Comparison of ENCODE assay signal across 8 cellular contexts in the genomic region with DNA sequence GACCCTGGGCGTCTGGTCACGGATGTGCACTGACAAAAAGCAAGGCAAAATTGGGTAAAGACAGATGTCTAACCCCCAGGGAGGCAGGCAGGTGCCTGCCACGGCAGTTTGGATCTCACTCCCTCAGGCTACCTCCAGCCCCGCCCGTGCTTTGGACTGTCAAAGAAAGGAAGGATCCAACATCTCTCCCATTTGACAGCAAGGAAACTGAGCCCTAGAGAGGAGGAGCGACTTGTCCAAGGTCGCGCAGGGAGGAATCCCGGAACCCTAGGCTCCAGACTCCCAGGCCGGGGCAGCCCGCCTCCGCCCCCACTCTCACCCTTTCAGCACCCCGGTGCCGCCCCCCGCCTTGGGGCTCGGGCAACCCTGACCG. TPM values are rescaled to one million over a fixed set of nuclear protein-coding genes. Genes with fewer than 3 reads are reported as not detected.
DNase-seq lines count a peak whose midpoint lies in the region; ATAC-seq and TF ChIP-seq lines count a peak whose summit lies in the region.

No MANE protein-coding gene starts in this region.

- no peaks in the 10 kb centered on the region for H3K9me3 ChIP-seq in CD4-positive, alpha-beta T cell (ENCODE audit: control insufficient read depth, low read length)
- no peaks in the 10 kb centered on the region for H3K9me3 ChIP-seq in esophagus squamous epithelium

- DNase-seq in CD4-positive, alpha-beta T cell = peak in 1 of 10 experiments; percentile 9
- peak; percentile 61 for DNase-seq in RPMI8226
- DNase-seq in esophagus squamous epithelium (lab: John Stamatoyannopoulos, UW) = peak; percentile 50
- DNase-seq in osteocyte (ENCODE audit: extremely low spot score, unreplicated experiment) = no peak
- DNase-seq in iPS-NIHi11 (ENCODE audit: low spot score) = no peak
- DNase-seq in D341Med (ENCODE audit: low spot score) = no peak

- POLR2A ChIA-PET in CD4-positive, alpha-beta T cell (lab: Charles Lee) = interaction anchor here (1.0 to 1.8 kb wide), 2 partner anchors 25 to 301 kb away, joined by 5 to 12 read pairs; a partner anchor contains a TSS

- no peak for TF ChIP-seq CTCF in CD4-positive, alpha-beta T cell (IDR thresholded peaks at IDR 0.05)
- TF ChIP-seq CTCF in esophagus squamous epithelium (IDR thresholded peaks at IDR 0.05) (no peak), osteocyte (IDR thresholded peaks at IDR 0.05) (no peak)

- peaks cover 23% of the 10 kb centered on the region for H3K4me1 Mint-ChIP-seq in CD4-positive, alpha-beta T cell (ENCODE audit: low read depth)
- H3K4me1 Mint-ChIP-seq in osteocyte (ENCODE audit: unreplicated experiment) = peaks cover 17% of the 10 kb centered on the region

- no peak for TF ChIP-seq POLR2A in esophagus squamous epithelium (IDR thresholded peaks at IDR 0.05)

- no peaks in the 10 kb centered on the region for H3K27me3 Mint-ChIP-seq in CD4-positive, alpha-beta T cell
- H3K27me3 Mint-ChIP-seq in osteocyte (ENCODE audit: unreplicated experiment) = no peaks in the 10 kb centered on the region

- H3K36me3 Mint-ChIP-seq in CD4-positive, alpha-beta T cell (ENCODE audit: low read depth) = peaks cover 33% of the 10 kb centered on the region
- H3K36me3 Mint-ChIP-seq in osteocyte (ENCODE audit: unreplicated experiment) = peaks cover 9% of the 10 kb centered on the region

- H3K4me3 Mint-ChIP-seq in CD4-positive, alpha-beta T cell = peak overlapping the region; percentile 94
- peak overlapping the region; percentile 94 for H3K4me3 Mint-ChIP-seq in osteocyte (ENCODE audit: unreplicated experiment)

- no peaks in the 10 kb centered on the region for H3K27me3 ChIP-seq in CD4-positive, alpha-beta T cell (ENCODE audit: control insufficient read depth, insufficient read depth, low read length)
- H3K27me3 ChIP-seq in esophagus squamous epithelium = no peaks in the 10 kb centered on the region

- peaks cover 0 to 34% (median 1%) of the 10 kb centered on the region in 3 donors for H3K36me3 ChIP-seq in esophagus squamous epithelium

- no peaks in the 10 kb centered on the region for H3K9me3 Mint-ChIP-seq in CD4-positive, alpha-beta T cell
- no peaks in the 10 kb centered on the region for H3K9me3 Mint-ChIP-seq in osteocyte (ENCODE audit: unreplicated experiment)

- peak overlapping the region; percentile 60 to 95 (median 78) for H3K4me3 ChIP-seq in esophagus squamous epithelium

- peak overlapping the region; percentile 90 for H3K27ac ChIP-seq in CD4-positive, alpha-beta T cell (ENCODE audit: low read depth, low read length)
- H3K27ac ChIP-seq in esophagus squamous epithelium = peak overlapping the region; percentile 95 to 99 (median 96)

- CTCF ChIA-PET in CD4-positive, alpha-beta T cell (lab: Charles Lee) = no interaction called here

- intact Hi-C loops in CD4-positive, alpha-beta T cell (cut with DNase I, micrococcal nuclease) = loop anchor here (2.0 to 5.0 kb wide), 4 partner anchors 72 to 262 kb away; a partner anchor contains a TSS
- intact Hi-C loops in esophagus squamous epithelium (cut with DNase I) = no loop called here

- 0% methylated on average over 9 of the region's 17 CpGs for whole genome bisulfite sequencing in esophagus squamous epithelium, 2 donors

- ATAC-seq in CD4-positive, alpha-beta T cell (ENCODE audit: poor library complexity) = peak; percentile 9
- ATAC-seq in GM19023 (IDR thresholded peaks at IDR 0.05; ENCODE audit: unreplicated experiment) (peak; percentile 42), HG03103 (IDR thresholded peaks at IDR 0.05; ENCODE audit: low read depth, unreplicated experiment) (peak; percentile 26)

- H3K27ac Mint-ChIP-seq in CD4-positive, alpha-beta T cell = peak overlapping the region; percentile 90
- H3K27ac Mint-ChIP-seq in osteocyte (ENCODE audit: unreplicated experiment) = peak overlapping the region; percentile 98

- peaks cover 3 to 22% (median 13%) of the 10 kb centered on the region in 3 donors for H3K4me1 ChIP-seq in esophagus squamous epithelium

RNA-seq across cellular contexts. Expression of a gene that starts 0.4 kb away (rescaled TPM):
- 10 to 100 TPM; 12.9 to 22.2 TPM for total RNA-seq in CD4-positive, alpha-beta T cell
- total RNA-seq in esophagus squamous epithelium (10 to 100 TPM; 11.9 to 18.8 (median 14.8) TPM), osteocyte (22.0 and 22.4 TPM in 2 replicates)

Comparison
In these comparisons a context has a peak if more than half of its experiments do, and no peak if none do; other contexts are left out.
1. DNase-seq: peak in RPMI8226 (single experiment) and esophagus squamous epithelium (single experiment); none in osteocyte (single experiment), iPS-NIHi11 (single experiment) and D341Med (single experiment).
2. Peak in every context shown above with its lines, with median percentiles within 50 percentile points of each other: ATAC-seq.